In the genomic region with DNA sequence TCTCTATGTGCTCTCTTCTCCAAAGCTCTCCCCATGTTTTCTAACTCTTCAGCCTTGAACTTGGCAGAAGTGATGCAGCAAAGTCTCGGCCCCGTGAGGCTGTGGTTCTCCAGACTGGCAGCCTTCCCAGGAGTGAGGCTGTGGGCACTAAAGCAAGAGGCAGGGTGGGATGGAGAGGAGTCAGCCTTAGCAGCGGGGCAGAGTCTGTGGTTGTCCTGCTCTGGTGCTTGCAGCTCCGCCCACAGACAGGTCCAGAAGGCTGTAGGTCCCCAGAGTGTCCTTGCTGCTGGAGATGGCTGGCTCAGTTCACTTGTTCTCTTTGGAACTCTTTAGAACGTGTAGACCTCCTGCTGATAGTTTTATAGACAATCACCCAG, we compare ENCODE assay signal across 25 cellular contexts.
DNase-seq lines count a peak whose midpoint lies in the region; ATAC-seq, FAIRE-seq and TF ChIP-seq lines count a peak whose summit lies in the region.
"Had no signal": no experiment of that assay in that cellular context is flagged by ENCODE, and none has a peak within 500 bp of the region (broad histone marks: within the 10 kb centered on the region; RNA-seq: fewer than 3 reads in every experiment).

No MANE protein-coding gene starts in this region.

- no peaks in the 10 kb centered on the region for H4K20me1 ChIP-seq in GM12878 (ENCODE audit: control insufficient read depth, insufficient read depth)

- POLR2A ChIA-PET in GM12878 (lab: Charles Lee): no interaction called here

- ATAC-seq in GM19035 (IDR thresholded peaks at IDR 0.05; ENCODE audit: unreplicated experiment) (peak; percentile 28), HG03139 (IDR thresholded peaks at IDR 0.05; ENCODE audit: unreplicated experiment) (peak; percentile 27), GM12878 (no peak), upper lobe of right lung (no peak)
- ATAC-seq: activated CD8-positive, alpha-beta T cell treated with anti-CD3 and anti-CD28 coated beads, Interleukin-2, amount 10 ng/mL, durations not matched to agents 7 days and 5 days; K562 had no signal

- in situ Hi-C loops in GM12878 (cut with MboI): no loop called here

- H3K9ac ChIP-seq in GM12878 (ENCODE audit: control insufficient read depth, insufficient read depth, low read length): no peak overlapping the region; the same call in none of the 2 replicates
- H3K9ac ChIP-seq: SK-N-SH had no signal

- CTCF ChIA-PET in GM12878 (lab: Yijun Ruan, JAX): interaction anchor here (0.9 to 2.3 kb wide), 7 partner anchors 9 to 146 kb away, joined by 3 to 9 read pairs (median 3); no protein-coding TSS in a partner anchor

- peaks cover 24% of the 10 kb centered on the region for H3K4me1 ChIP-seq in GM12878 (ENCODE audit: control insufficient read depth, insufficient read depth, low read length)
- no peaks in the 10 kb centered on the region for H3K4me1 ChIP-seq in upper lobe of right lung
- H3K4me1 ChIP-seq: BE2C, stomach had no signal

- TF ChIP-seq CTCF in GM12878 (IDR thresholded peaks at IDR 0.05 in 2 of 3, conservative IDR thresholded peaks at IDR 0.05 in 1 of 3; ENCODE audit: control insufficient read depth in 2 of 3, extremely low read depth in 1 of 3, insufficient read depth in 1 of 3, low read depth in 3 of 3, low read length in 3 of 3) (no peak), upper lobe of right lung (IDR thresholded peaks at IDR 0.05) (no peak)

- H3K27ac ChIP-seq in GM12878 (ENCODE audit: control insufficient read depth, insufficient read depth): peak overlapping the region; percentile 58
- no peak overlapping the region for H3K27ac ChIP-seq in upper lobe of right lung
- H3K27ac ChIP-seq: heart left ventricle, neutrophil, stomach had no signal

- H3K9me3 ChIP-seq in GM12878 (replicated peaks; ENCODE audit: control insufficient read depth, insufficient read depth, low read length) (no peaks in the 10 kb centered on the region; the same call in 2 of the 3 replicates), upper lobe of right lung (no peaks in the 10 kb centered on the region)
- H3K9me3 ChIP-seq: BE2C, neutrophil, SK-N-SH had no signal

- peak overlapping the region; percentile 72 for H2AFZ ChIP-seq in GM12878 (ENCODE audit: control insufficient read depth, low read depth, low read length)

- no peaks in the 10 kb centered on the region for H3K79me2 ChIP-seq in GM12878 (ENCODE audit: control insufficient read depth, insufficient read depth, low read length)

- WGBS in GM12878 (ENCODE audit: insufficient coverage, insufficient replicate concordance, low lambda C conversion rate, missing lambda C conversion rate): 15% methylated on average over 5 of the region's 5 CpGs

- H3K4me2 ChIP-seq in GM12878 (ENCODE audit: control insufficient read depth, insufficient read depth): peak overlapping the region; percentile 84
- H3K4me2 ChIP-seq: SK-N-SH had no signal

- intact Hi-C loops in GM12878 (cut with micrococcal nuclease; ENCODE audit: unreplicated experiment) (no loop called here), upper lobe of right lung (cut with DNase I) (no loop called here)

- SMC1A ChIA-PET in GM12878 (lab: Charles Lee; ENCODE audit: uncharacterized antibody, unreplicated experiment): interaction anchor here (0.6 to 2.4 kb wide), 7 partner anchors 10 to 225 kb away, joined by 3 to 6 read pairs (median 4); no protein-coding TSS in a partner anchor

- BruUV-seq in GM12878 (replicated peaks; lab: Mats Ljungman, UMichigan): no TSS peak

- TF ChIP-seq POLR2A in GM12878 (IDR thresholded peaks at IDR 0.05; ENCODE audit: low read depth, low read length): no peak

- DNase-seq in GM12878 (ENCODE audit: low read depth, low spot score) (no peak), upper lobe of right lung (peak; percentile 51), NOMO-1 treated with DMSO at 0.1 percent for 48 hours (lab: John Stamatoyannopoulos, UW; ENCODE audit: unreplicated experiment) (no peak), foreskin melanocyte (no peak), H4 (ENCODE audit: low spot score) (no peak)
- DNase-seq: activated CD4-positive, CD25-positive, alpha-beta regulatory T cell; activated CD8-positive, alpha-beta T cell treated with anti-CD3 and anti-CD28 coated beads, Interleukin-2, amount 10 ng/mL, durations not matched to agents 7 days and 5 days; activated naive CD4-positive, alpha-beta T cell; activated T-cell treated with anti-CD3 and anti-CD28 coated beads, Interleukin-2, amount 50 U/mL, for 1 hour; BE2C; heart left ventricle; immature natural killer cell; NCI-H1930; NCI-H446; NK-92 treated with Interleukin-12 subunit alpha and Interleukin-12 subunit beta, amount 100 ng/mL, for 24 hours; SK-N-SH; stimulated activated CD4-positive, alpha-beta T cell treated with anti-CD3 and anti-CD28 coated beads, Interleukin-4, amount 100 ng/mL, for 4 hours; stomach; trophoblast cell had no signal

- H3K4me3 ChIP-seq in GM12878 (0 out of 2 replicates have a peak overlapping the region, but pooled peaks have one; percentile 13), upper lobe of right lung (no peak overlapping the region)
- H3K4me3 ChIP-seq: heart left ventricle, K562, stomach had no signal

- TF ChIP-seq EP300 in GM12878 (IDR thresholded peaks at IDR 0.05; ENCODE audit: borderline replicate concordance in 1 of 2, control insufficient read depth in 1 of 2, low read depth in 2 of 2, low read length in 2 of 2): no peak

- no peaks in the 10 kb centered on the region; a peak in 1 of 4 replicates for H3K27me3 ChIP-seq in GM12878 (replicated peaks in 1 of 2; ENCODE audit: control insufficient read depth in 2 of 2, insufficient read depth in 2 of 2, low read length in 1 of 2)
- no peaks in the 10 kb centered on the region for H3K27me3 ChIP-seq in upper lobe of right lung
- H3K27me3 ChIP-seq: BE2C, neutrophil had no signal

- FAIRE-seq in GM12878 (lab: Jason Lieb, UNC): no peak
- FAIRE-seq: bronchial epithelial cell, endothelial cell of umbilical vein, K562 had no signal

- TF ChIP-seq RAD21 in GM12878 (IDR thresholded peaks at IDR 0.05; ENCODE audit: insufficient read depth, low read depth, low read length): no peak

- RAD21 ChIA-PET in GM12878 (lab: Charles Lee; ENCODE audit: unreplicated experiment): no interaction called here

- H3K36me3 ChIP-seq in GM12878 (ENCODE audit: control insufficient read depth in 2 of 2, insufficient read depth in 2 of 2, low read length in 1 of 2): no peaks in the 10 kb centered on the region
- no peaks in the 10 kb centered on the region for H3K36me3 ChIP-seq in upper lobe of right lung
- H3K36me3 ChIP-seq: BE2C, heart left ventricle, neutrophil, stomach had no signal

TF ChIP-seq in GM12878, 131 proteins besides CTCF, POLR2A, EP300 and RAD21:
- TF ChIP-seq, protein P1, sequence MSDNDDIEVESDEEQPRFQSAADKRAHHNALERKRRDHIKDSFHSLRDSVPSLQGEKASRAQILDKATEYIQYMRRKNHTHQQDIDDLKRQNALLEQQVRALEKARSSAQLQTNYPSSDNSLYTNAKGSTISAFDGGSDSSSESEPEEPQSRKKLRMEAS (IDR thresholded peaks at IDR 0.05; ENCODE audit: low read depth, low read length): no peak
- TF ChIP-seq ZNF622 (IDR thresholded peaks at IDR 0.05) (no peak), HDAC2 (IDR thresholded peaks at IDR 0.05) (no peak), NR2F1 (conservative IDR thresholded peaks at IDR 0.05) (no peak), RFX5 (IDR thresholded peaks at IDR 0.05; ENCODE audit: low read depth, low read length) (no peak), MYB (IDR thresholded peaks at IDR 0.05; ENCODE audit: borderline replicate concordance, low read depth, low read length) (no peak), FOXM1 (IDR thresholded peaks at IDR 0.05; ENCODE audit: low read depth, low read length) (no peak)
- TF ChIP-seq, protein P2, sequence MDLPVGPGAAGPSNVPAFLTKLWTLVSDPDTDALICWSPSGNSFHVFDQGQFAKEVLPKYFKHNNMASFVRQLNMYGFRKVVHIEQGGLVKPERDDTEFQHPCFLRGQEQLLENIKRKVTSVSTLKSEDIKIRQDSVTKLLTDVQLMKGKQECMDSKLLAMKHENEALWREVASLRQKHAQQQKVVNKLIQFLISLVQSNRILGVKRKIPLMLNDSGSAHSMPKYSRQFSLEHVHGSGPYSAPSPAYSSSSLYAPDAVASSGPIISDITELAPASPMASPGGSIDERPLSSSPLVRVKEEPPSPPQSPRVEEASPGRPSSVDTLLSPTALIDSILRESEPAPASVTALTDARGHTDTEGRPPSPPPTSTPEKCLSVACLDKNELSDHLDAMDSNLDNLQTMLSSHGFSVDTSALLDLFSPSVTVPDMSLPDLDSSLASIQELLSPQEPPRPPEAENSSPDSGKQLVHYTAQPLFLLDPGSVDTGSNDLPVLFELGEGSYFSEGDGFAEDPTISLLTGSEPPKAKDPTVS (IDR thresholded peaks at IDR 0.05; ENCODE audit: low read depth, low read length): no peak

Comparison
In these comparisons a context has a peak if more than half of its experiments do, and no peak if none do; other contexts are left out.
1. ATAC-seq: peak in GM19035 (single experiment) and HG03139 (single experiment); none in GM12878 (single experiment) and upper lobe of right lung (single experiment).